Comparison of ENCODE assay signal across 8 cellular contexts in the genomic region with DNA sequence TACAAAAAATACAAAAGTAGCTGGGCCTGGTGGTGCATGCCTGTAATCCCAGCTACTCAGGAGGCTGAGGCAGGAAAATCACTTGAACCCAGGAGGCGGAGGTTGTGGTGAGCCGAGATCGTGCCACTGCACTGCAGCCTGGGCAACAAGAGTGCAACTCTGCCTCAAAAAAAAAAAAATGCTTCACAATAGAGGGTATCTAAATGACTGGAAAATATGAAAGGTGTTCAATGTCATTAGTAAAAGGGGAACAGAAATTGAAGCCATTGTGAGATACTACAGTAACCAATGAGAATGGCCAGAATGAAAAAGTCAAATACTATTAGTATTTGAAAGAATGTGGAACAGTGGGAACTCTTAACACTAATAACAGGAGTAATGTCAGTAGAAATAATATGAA.
DNase-seq lines count a peak whose midpoint lies in the region; ATAC-seq, FAIRE-seq and TF ChIP-seq lines count a peak whose summit lies in the region.
"Not testable (repeated sequence)": the region's sequence is repeated elsewhere in the genome, so short reads cannot be mapped to it uniquely, and the experiment has no call there.

No MANE protein-coding gene starts in this region.

- H3K79me2 ChIP-seq in GM12878 (ENCODE audit: control insufficient read depth, insufficient read depth, low read length): not testable (repeated sequence)

- H4K20me1 ChIP-seq in GM12878 (ENCODE audit: control insufficient read depth, insufficient read depth): not testable (repeated sequence)

- TF ChIP-seq EP300 in GM12878 (IDR thresholded peaks at IDR 0.05; ENCODE audit: borderline replicate concordance in 1 of 2, control insufficient read depth in 1 of 2, low read depth in 2 of 2, low read length in 2 of 2): peak in 1 of 2 experiments; percentile 57; a peak in 1 of 4 replicates

- RAD21 ChIA-PET in GM12878 (lab: Charles Lee; ENCODE audit: unreplicated experiment): not testable (repeated sequence)

- TF ChIP-seq RAD21 in GM12878 (IDR thresholded peaks at IDR 0.05; ENCODE audit: insufficient read depth, low read depth, low read length): not testable (repeated sequence)

- TF ChIP-seq POLR2A in GM12878 (IDR thresholded peaks at IDR 0.05; ENCODE audit: low read depth, low read length): not testable (repeated sequence)

- not testable (repeated sequence) for H3K4me3 ChIP-seq in GM12878

- H3K27me3 ChIP-seq in GM12878 (replicated peaks in 1 of 2; ENCODE audit: control insufficient read depth in 2 of 2, insufficient read depth in 2 of 2, low read length in 1 of 2): not testable (repeated sequence)

- not testable (repeated sequence) for BruUV-seq in GM12878 (replicated peaks; lab: Mats Ljungman, UMichigan)

- WGBS in GM12878 (ENCODE audit: insufficient coverage, insufficient replicate concordance, low lambda C conversion rate, missing lambda C conversion rate): 69% methylated on average over 3 of the region's 3 CpGs

- not testable (repeated sequence) for H3K9me3 ChIP-seq in GM12878 (replicated peaks; ENCODE audit: control insufficient read depth, insufficient read depth, low read length)

- POLR2A ChIA-PET in GM12878 (lab: Charles Lee): not testable (repeated sequence)

- FAIRE-seq in GM12878 (lab: Jason Lieb, UNC): not testable (repeated sequence)

- intact Hi-C loops in GM12878 (cut with micrococcal nuclease; ENCODE audit: unreplicated experiment): not testable (repeated sequence)

- not testable (repeated sequence) for H3K36me3 ChIP-seq in GM12878 (ENCODE audit: control insufficient read depth in 2 of 2, insufficient read depth in 2 of 2, low read length in 1 of 2)

- not testable (repeated sequence) for TF ChIP-seq CTCF in GM12878 (IDR thresholded peaks at IDR 0.05 in 2 of 3, conservative IDR thresholded peaks at IDR 0.05 in 1 of 3; ENCODE audit: control insufficient read depth in 2 of 3, extremely low read depth in 1 of 3, insufficient read depth in 1 of 3, low read depth in 3 of 3, low read length in 3 of 3)

- not testable (repeated sequence) for DNase-seq in GM12878 (ENCODE audit: low read depth, low spot score)

- H2AFZ ChIP-seq in GM12878 (ENCODE audit: control insufficient read depth, low read depth, low read length): not testable (repeated sequence)

- H3K4me2 ChIP-seq in GM12878 (ENCODE audit: control insufficient read depth, insufficient read depth): not testable (repeated sequence)

- SMC1A ChIA-PET in GM12878 (lab: Charles Lee; ENCODE audit: uncharacterized antibody, unreplicated experiment): interaction anchor here (1.2 to 2.2 kb wide), 2 partner anchors 20 to 104 kb away, joined by 3 to 6 read pairs; no protein-coding TSS in a partner anchor

- ATAC-seq in GM18511 (IDR thresholded peaks at IDR 0.05; ENCODE audit: unreplicated experiment) (peak; percentile 97), GM19023 (IDR thresholded peaks at IDR 0.05; ENCODE audit: unreplicated experiment) (peak; percentile 80), GM19468 (IDR thresholded peaks at IDR 0.05; ENCODE audit: extremely low read depth, unreplicated experiment) (peak; percentile 70), GM21619 (IDR thresholded peaks at IDR 0.05; ENCODE audit: unreplicated experiment) (peak; percentile 84), HG02759 (IDR thresholded peaks at IDR 0.05; ENCODE audit: unreplicated experiment) (peak; percentile 88), HG03060 (IDR thresholded peaks at IDR 0.05; ENCODE audit: low read depth, unreplicated experiment) (peak; percentile 87), HG03432 (IDR thresholded peaks at IDR 0.05; ENCODE audit: unreplicated experiment) (peak; percentile 94), GM12878 (peak; percentile 98)

- not testable (repeated sequence) for H3K9ac ChIP-seq in GM12878 (ENCODE audit: control insufficient read depth, insufficient read depth, low read length)

- in situ Hi-C loops in GM12878 (cut with MboI): loop anchor here (25.0 kb wide), 2 partner anchors 1187 to 1412 kb away; no protein-coding TSS in a partner anchor

- CTCF ChIA-PET in GM12878 (lab: Yijun Ruan, JAX): interaction anchor here (1.6 kb wide), 1 partner anchor 18 kb away, joined by 4 read pairs; no protein-coding TSS in a partner anchor

- H3K27ac ChIP-seq in GM12878 (ENCODE audit: control insufficient read depth, insufficient read depth): not testable (repeated sequence)

- H3K4me1 ChIP-seq in GM12878 (ENCODE audit: control insufficient read depth, insufficient read depth, low read length): not testable (repeated sequence)

TF ChIP-seq in GM12878, 131 proteins besides CTCF, POLR2A, EP300 and RAD21:
- TF ChIP-seq BHLHE40 (IDR thresholded peaks at IDR 0.05; ENCODE audit: borderline replicate concordance in 1 of 2, low read depth in 2 of 2, low read length in 1 of 2) (peak in 1 of 2 experiments; percentile 64; a peak in 1 of 4 replicates), ATF7 (IDR thresholded peaks at IDR 0.05; ENCODE audit: low read depth) (peak; percentile 57), JUNB (IDR thresholded peaks at IDR 0.05) (peak; percentile 48; the same call in 1 of the 2 replicates), MTA2 (IDR thresholded peaks at IDR 0.05; ENCODE audit: low read depth) (peak; percentile 89), BCL11A (IDR thresholded peaks at IDR 0.05; ENCODE audit: low read depth, low read length) (peak; percentile 36; the same call in 1 of the 2 replicates), SPI1 (IDR thresholded peaks at IDR 0.05; ENCODE audit: borderline replicate concordance, insufficient read depth, low read depth, low read length) (peak; percentile 75; the same call in 1 of the 2 replicates), NBN (IDR thresholded peaks at IDR 0.05) (peak; percentile 40; the same call in 1 of the 2 replicates), BACH1 (IDR thresholded peaks at IDR 0.05; ENCODE audit: borderline replicate concordance) (peak; percentile 24; the same call in 1 of the 2 replicates), BMI1 (IDR thresholded peaks at IDR 0.05; ENCODE audit: borderline replicate concordance) (peak; percentile 56; the same call in 1 of the 2 replicates), RELB (IDR thresholded peaks at IDR 0.05; ENCODE audit: low read depth) (0 out of 2 replicates have a peak, but pooled peaks have one; percentile 28), DPF2 (IDR thresholded peaks at IDR 0.05) (peak; percentile 66), ZNF24 (IDR thresholded peaks at IDR 0.05) (peak; percentile 50; the same call in 1 of the 2 replicates), IRF4 (IDR thresholded peaks at IDR 0.05; ENCODE audit: low read depth, low read length) (peak; percentile 50; the same call in 1 of the 2 replicates), IKZF2 (IDR thresholded peaks at IDR 0.05) (peak; percentile 55 to 67; a peak in 3 of 4 replicates), IKZF1 (conservative IDR thresholded peaks at IDR 0.05) (peak; percentile 30; the same call in 1 of the 2 replicates), ZNF384 (IDR thresholded peaks at IDR 0.05; ENCODE audit: borderline replicate concordance, low read depth, low read length) (peak; percentile 65; the same call in 1 of the 2 replicates)
